9 cellular contexts compared by ENCODE assay signal in the genomic region with DNA sequence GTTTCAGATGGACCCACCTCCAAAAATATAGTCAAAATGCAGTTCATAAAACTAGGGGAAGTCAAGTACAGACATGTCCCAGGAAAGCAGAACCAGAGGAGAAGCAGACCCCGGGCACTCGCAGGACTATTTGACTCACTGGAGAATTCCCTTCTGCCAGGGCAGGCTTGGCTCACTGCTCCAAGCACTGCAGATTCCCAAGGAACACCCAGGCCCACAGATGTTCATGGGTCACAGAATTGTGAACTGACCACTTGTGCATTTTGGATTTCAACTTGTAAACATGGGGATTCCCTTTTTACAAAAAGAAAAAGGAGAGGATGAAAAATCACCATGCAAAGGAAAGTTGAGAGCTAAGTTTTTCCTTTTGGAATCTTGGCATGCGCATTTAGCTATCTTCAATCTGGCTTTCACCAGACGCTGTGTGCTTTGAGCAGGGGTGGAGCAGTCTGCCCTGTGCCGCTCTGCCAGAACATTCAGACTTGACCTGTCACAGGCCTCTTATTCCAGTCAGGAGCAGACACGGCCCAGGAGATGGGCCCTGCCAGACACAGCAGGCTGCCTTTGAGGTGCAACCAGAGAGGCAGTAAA.
DNase-seq lines count a peak whose midpoint lies in the region; ATAC-seq lines count a peak whose summit lies in the region.
"Had no signal": no experiment of that assay in that cellular context is flagged by ENCODE, and none has a peak within 500 bp of the region (broad histone marks: within the 10 kb centered on the region; RNA-seq: fewer than 3 reads in every experiment).

No MANE protein-coding gene starts in this region.

- no peak overlapping the region for H3K4me3 ChIP-seq in skeletal muscle cell (ENCODE audit: low read depth, low read length)

- ATAC-seq in HG02885 (IDR thresholded peaks at IDR 0.05; ENCODE audit: poor library complexity, unreplicated experiment) (no peak), GM21737 (IDR thresholded peaks at IDR 0.05; ENCODE audit: unreplicated experiment) (no peak)

- DNase-seq in GM03348 (ENCODE audit: low spot score) (peak; percentile 67), SKM-1 treated with dmso at 0.1 percent for 144 hours (lab: John Stamatoyannopoulos, UW; ENCODE audit: unreplicated experiment) (peak; percentile 33), globus pallidus (ENCODE audit: low spot score) (peak; percentile 38), skeletal muscle cell (ENCODE audit: low read depth) (peak; percentile 49), cortex of kidney (lab: John Stamatoyannopoulos, UW) (no peak)
- no peak for DNase-seq in activated naive CD4-positive, alpha-beta T cell treated with anti-CD3 and anti-CD28 coated beads, Interleukin-2, amount 50 U/mL, for 16 hours
- DNase-seq: activated T-cell treated with anti-CD3 and anti-CD28 coated beads, Interleukin-2, amount 50 U/mL, for 24 hours had no signal

Comparison
In these comparisons a context has a peak if more than half of its experiments do, and no peak if none do; other contexts are left out.
1. DNase-seq: peak in GM03348 (single experiment), SKM-1 treated with dmso at 0.1 percent for 144 hours (single experiment), globus pallidus (single experiment) and skeletal muscle cell (single experiment); none in cortex of kidney (single experiment) and activated naive CD4-positive, alpha-beta T cell treated with anti-CD3 and anti-CD28 coated beads, Interleukin-2, amount 50 U/mL, for 16 hours (single experiment).